Comparison of ENCODE assay signal across 2 cellular contexts in the genomic region with DNA sequence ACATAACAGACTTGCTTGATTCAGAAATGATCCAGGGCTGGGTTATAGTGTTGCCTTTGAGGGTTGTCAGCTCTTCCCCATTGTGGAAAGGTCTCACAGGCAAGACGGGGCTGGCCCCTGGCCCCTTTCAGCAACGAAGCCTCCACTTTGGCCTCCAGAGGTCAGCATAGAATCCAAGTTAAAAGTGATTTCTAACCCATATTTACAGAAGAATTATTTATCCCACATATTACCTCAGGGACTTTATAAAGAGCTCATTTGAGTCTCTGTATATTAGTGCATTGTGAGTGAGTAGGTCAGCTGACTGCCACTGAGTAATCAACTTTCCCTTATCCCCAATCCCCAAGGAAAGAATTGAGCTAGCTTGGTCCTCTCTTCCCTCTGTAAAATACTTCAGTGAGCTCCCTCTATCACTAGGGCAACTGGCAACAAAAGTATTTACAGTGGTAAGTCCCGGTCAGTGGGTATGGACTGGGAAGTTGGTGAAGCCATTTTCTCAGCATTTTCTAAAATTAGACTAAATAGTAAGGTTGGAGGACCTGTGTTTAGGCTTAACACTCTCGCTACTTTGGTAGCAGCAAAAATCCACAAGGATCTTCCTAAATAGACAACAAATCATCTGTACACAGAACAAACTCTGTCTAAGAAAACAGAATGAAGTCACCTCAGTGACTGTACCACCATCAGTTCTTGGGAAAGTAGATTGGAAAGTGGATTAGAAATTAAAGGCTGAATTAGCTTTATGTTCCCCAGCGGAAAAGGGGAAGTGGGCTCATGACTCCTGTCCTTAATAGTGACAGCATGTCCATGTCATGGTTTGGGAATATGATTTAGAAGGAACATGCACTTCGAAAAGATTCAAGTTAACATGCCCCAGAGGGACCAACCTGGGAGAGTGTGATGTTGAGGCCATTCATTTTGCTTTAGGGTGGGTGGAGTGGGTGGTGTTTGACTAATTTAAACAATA.
TF ChIP-seq lines count a peak whose summit lies in the region.

No MANE protein-coding gene starts in this region.

TF ChIP-seq in HepG2, 621 proteins besides CTCF, POLR2A, EP300 and RAD21 (continued from another document):
- TF ChIP-seq TGIF2 (CRISPR knock-in tag; IDR thresholded peaks at IDR 0.05) (no peak), RORA (CRISPR knock-in tag; IDR thresholded peaks at IDR 0.05) (no peak)

TF ChIP-seq in WTC11, 78 proteins besides CTCF, POLR2A, EP300 and RAD21:
- TF ChIP-seq STAT6 (CRISPR knock-in tag; conservative IDR thresholded peaks at IDR 0.05; ENCODE audit: low read depth) (no peak), CREB1 (CRISPR knock-in tag; IDR thresholded peaks at IDR 0.05) (no peak), AFF4 (CRISPR knock-in tag; IDR thresholded peaks at IDR 0.05; ENCODE audit: borderline replicate concordance) (no peak), ERG (CRISPR knock-in tag; IDR thresholded peaks at IDR 0.05) (no peak), NFATC4 (CRISPR knock-in tag; IDR thresholded peaks at IDR 0.05) (no peak), ESRRA (CRISPR knock-in tag; IDR thresholded peaks at IDR 0.05; ENCODE audit: borderline replicate concordance) (no peak)
- TF ChIP-seq, protein P1, sequence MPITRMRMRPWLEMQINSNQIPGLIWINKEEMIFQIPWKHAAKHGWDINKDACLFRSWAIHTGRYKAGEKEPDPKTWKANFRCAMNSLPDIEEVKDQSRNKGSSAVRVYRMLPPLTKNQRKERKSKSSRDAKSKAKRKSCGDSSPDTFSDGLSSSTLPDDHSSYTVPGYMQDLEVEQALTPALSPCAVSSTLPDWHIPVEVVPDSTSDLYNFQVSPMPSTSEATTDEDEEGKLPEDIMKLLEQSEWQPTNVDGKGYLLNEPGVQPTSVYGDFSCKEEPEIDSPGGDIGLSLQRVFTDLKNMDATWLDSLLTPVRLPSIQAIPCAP (CRISPR knock-in tag; IDR thresholded peaks at IDR 0.05), result no peak
